ENCODE assay signal across 8 cellular contexts in the genomic region with DNA sequence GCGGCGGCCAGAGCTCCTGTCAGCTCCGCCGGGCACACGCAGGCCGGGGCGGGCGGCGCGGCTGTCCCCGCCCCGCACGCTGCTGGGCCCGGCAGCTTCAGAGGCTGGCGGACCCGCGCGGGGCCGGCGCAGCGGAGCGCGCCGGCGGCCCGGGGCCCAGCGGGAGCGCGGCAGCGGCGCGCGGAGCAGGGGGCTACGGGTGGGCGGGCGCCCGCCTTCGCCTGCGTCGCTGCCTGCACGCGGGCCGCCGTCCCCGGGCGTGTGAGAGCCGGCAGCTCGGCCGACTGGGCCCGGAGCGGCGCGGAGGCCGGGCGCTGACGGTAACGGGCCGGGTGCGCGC. TPM values are rescaled to one million over a fixed set of nuclear protein-coding genes. Genes with fewer than 3 reads are reported as not detected.
DNase-seq lines count a peak whose midpoint lies in the region; ATAC-seq and TF ChIP-seq lines count a peak whose summit lies in the region.

No MANE protein-coding gene starts in this region.

- H3K27ac Mint-ChIP-seq in GM23338 (no peak overlapping the region), osteocyte (ENCODE audit: unreplicated experiment) (no peak overlapping the region)

- ATAC-seq in GM23338 (no peak), right lobe of liver (no peak), GM19452 (IDR thresholded peaks at IDR 0.05; ENCODE audit: unreplicated experiment) (no peak)

- H3K9me2 ChIP-seq in GM23338 (ENCODE audit: insufficient read depth) = no peaks in the 10 kb centered on the region

- H3K4me1 Mint-ChIP-seq in GM23338 (peaks cover 15% of the 10 kb centered on the region), osteocyte (ENCODE audit: unreplicated experiment) (peaks cover 18% of the 10 kb centered on the region)

- H3K27me3 Mint-ChIP-seq in GM23338 (ENCODE audit: insufficient read depth, low read depth, poor library complexity) (peaks cover 24% of the 10 kb centered on the region), osteocyte (ENCODE audit: unreplicated experiment) (no peaks in the 10 kb centered on the region)

- peaks cover 24% of the 10 kb centered on the region for H3K27me3 ChIP-seq in GM23338 (ENCODE audit: insufficient read depth)
- H3K27me3 ChIP-seq in adrenal gland = no peaks in the 10 kb centered on the region
- H3K27me3 ChIP-seq in right lobe of liver = no peaks in the 10 kb centered on the region

- H2AFZ ChIP-seq in GM23338 = no peak overlapping the region; the same call in 1 of the 2 replicates

- H3K79me2 ChIP-seq in GM23338 (replicated peaks; ENCODE audit: insufficient read depth) = no peaks in the 10 kb centered on the region

- H3K9me3 ChIP-seq in adrenal gland (replicated peaks in 1 of 3) (no peaks in the 10 kb centered on the region), right lobe of liver (no peaks in the 10 kb centered on the region)

- H3K4me1 ChIP-seq in GM23338 (ENCODE audit: insufficient read depth) (peaks cover 18% of the 10 kb centered on the region), adrenal gland (replicated peaks in 1 of 2) (peaks cover 11 to 17% of the 10 kb centered on the region in 2 donors), right lobe of liver (peaks cover 0 to 13% (median 3%) of the 10 kb centered on the region in 4 donors)

- H3K36me3 Mint-ChIP-seq in GM23338 (ENCODE audit: low read depth) (peaks cover 11% of the 10 kb centered on the region), osteocyte (ENCODE audit: unreplicated experiment) (peaks cover 13% of the 10 kb centered on the region)

- H4K20me1 ChIP-seq in GM23338 (replicated peaks; ENCODE audit: insufficient read depth) = no peaks in the 10 kb centered on the region

- WGBS in adrenal gland, 4 donors = 1 to 2% (median 1%) methylated on average over 26 to 60 of the region's 60 CpGs; no CpG with 5 or more reads in 1 of the 4 donors
- 0% methylated on average over 7 of the region's 60 CpGs for WGBS in right lobe of liver (ENCODE audit: insufficient coverage, low coverage, low lambda C conversion rate, missing lambda C conversion rate)

- peaks cover 15% of the 10 kb centered on the region for H3F3A ChIP-seq in GM23338 (replicated peaks; ENCODE audit: low read depth)

- no peak for DNase-seq in GM23338 (ENCODE audit: low spot score)
- DNase-seq in adrenal gland = no peak
- no peak for DNase-seq in right lobe of liver
- no peak for DNase-seq in NCI-H1105 (lab: John Stamatoyannopoulos, UW)
- DNase-seq in osteocyte (ENCODE audit: extremely low spot score, unreplicated experiment) = no peak
- no peak for DNase-seq in pons (ENCODE audit: low spot score)

- peak overlapping the region; percentile 93 for H3K27ac ChIP-seq in 22Rv1
- H3K27ac ChIP-seq in GM23338 (ENCODE audit: low read depth) = no peak overlapping the region
- H3K27ac ChIP-seq in adrenal gland = peak overlapping the region; percentile 90 to 99 (median 95)
- H3K27ac ChIP-seq in right lobe of liver = peak overlapping the region; percentile 82 to 92 (median 84)

- peak overlapping the region; percentile 81 for H3K4me2 ChIP-seq in GM23338

- peak in 1 of 2 donors; percentile 59 for TF ChIP-seq POLR2A in adrenal gland (IDR thresholded peaks at IDR 0.05)
- no peak for TF ChIP-seq POLR2A in right lobe of liver (IDR thresholded peaks at IDR 0.05)

- H3K4me3 Mint-ChIP-seq in GM23338 (peak overlapping the region; percentile 86; the same call in 1 of the 3 replicates), osteocyte (ENCODE audit: unreplicated experiment) (no peak overlapping the region)

- intact Hi-C loops in adrenal gland (cut with DNase I) (no loop called here), right lobe of liver (cut with DNase I) (no loop called here)

- H3K4me3 ChIP-seq in GM23338 (peak overlapping the region; percentile 84), adrenal gland (peak overlapping the region in 3 of 4 donors; percentile 22 to 78 (median 70)), right lobe of liver (peak overlapping the region; percentile 52 to 68 (median 68))

- H3K36me3 ChIP-seq in GM23338 (ENCODE audit: insufficient read depth) (no peaks in the 10 kb centered on the region), adrenal gland (replicated peaks in 1 of 2) (peaks cover 0 to 28% of the 10 kb centered on the region in 2 donors), right lobe of liver (peaks cover 0 to 29% (median 15%) of the 10 kb centered on the region in 4 donors)

- H3K9me3 Mint-ChIP-seq in GM23338 (no peaks in the 10 kb centered on the region; the same call in 2 of the 3 replicates), osteocyte (ENCODE audit: unreplicated experiment) (no peaks in the 10 kb centered on the region)

- TF ChIP-seq CTCF in 22Rv1 (IDR thresholded peaks at IDR 0.05) (no peak), GM23338 (conservative IDR thresholded peaks at IDR 0.05; ENCODE audit: low read depth in 2 of 2) (no peak), adrenal gland (IDR thresholded peaks at IDR 0.05) (no peak), right lobe of liver (IDR thresholded peaks at IDR 0.05) (no peak), osteocyte (IDR thresholded peaks at IDR 0.05) (no peak)

TF ChIP-seq in GM23338, 12 proteins besides CTCF, POLR2A, EP300 and RAD21 (continues in another document):
- TF ChIP-seq EZH2phosphoT487 (IDR thresholded peaks at IDR 0.05; ENCODE audit: unreplicated experiment) = no peak
- TF ChIP-seq CREB1 (CRISPR knock-in tag; IDR thresholded peaks at IDR 0.05; ENCODE audit: low read depth) = no peak
- no peak for TF ChIP-seq STAT1 (IDR thresholded peaks at IDR 0.05; ENCODE audit: unreplicated experiment)
- TF ChIP-seq ZNF114 (CRISPR knock-in tag; IDR thresholded peaks at IDR 0.05) = no peak

RNA-seq across cellular contexts. Expression of a gene that starts 0.5 kb away (rescaled TPM):
- 3.5 and 17.1 TPM in 2 replicates for total RNA-seq in GM23338 (2014; rRNA removed; shearing (Covaris generic))
- 8.0 and 8.2 TPM in 2 replicates for polyA plus RNA-seq in GM23338 (2016; fragmentation: Nextera tagmentation; extraction: Ambion mirVana)
- total RNA-seq in adrenal gland = 10 to 100 TPM; 52.3 to 94.6 (median 68.5) TPM
- 10 to 100 TPM; 26.5 to 83.3 (median 46.2) TPM for polyA plus RNA-seq in adrenal gland
- total RNA-seq in right lobe of liver = 10 to 100 TPM; 41.4 to 91.6 (median 59.8) TPM
- total RNA-seq in osteocyte = 65.2 and 70.0 TPM in 2 replicates

RNA-seq across cellular contexts. Expression of a gene that starts 18.3 kb away (rescaled TPM):
- total RNA-seq in GM23338 (2014; rRNA removed; shearing (Covaris generic)) = 14.4 and 18.6 TPM in 2 replicates
- polyA plus RNA-seq in GM23338 (2016; fragmentation: Nextera tagmentation; extraction: Ambion mirVana) (2.7 and 3.1 TPM in 2 replicates), adrenal gland (10 to 100 TPM in 2 of 3 donors, 1 to 10 TPM in 1; 2.3 to 32.9 (median 19.5) TPM)
- total RNA-seq in adrenal gland (10 to 100 TPM; 15.3 to 82.3 (median 27.7) TPM), right lobe of liver (10 to 100 TPM; 11.5 to 36.5 (median 18.5) TPM), osteocyte (2.2 and 2.5 TPM in 2 replicates)

RNA-seq across cellular contexts. Expression of a gene that starts 29.7 kb away (rescaled TPM):
- total RNA-seq in GM23338 (2014; rRNA removed; shearing (Covaris generic)) = 9.1 and 19.0 TPM in 2 replicates
- polyA plus RNA-seq in GM23338 (2016; fragmentation: Nextera tagmentation; extraction: Ambion mirVana) = 16.0 and 17.4 TPM in 2 replicates
- 10 to 100 TPM; 14.6 to 40.2 (median 25.0) TPM for total RNA-seq in adrenal gland
- 10 to 100 TPM; 19.9 to 31.5 (median 30.4) TPM for polyA plus RNA-seq in adrenal gland
- 10 to 100 TPM in 4 of 6 experiments, 1 to 10 TPM in 2; 8.8 to 17.6 (median 11.5) TPM for total RNA-seq in right lobe of liver
- total RNA-seq in osteocyte = 9.5 and 11.4 TPM in 2 replicates

RNA-seq across cellular contexts. Expression of a gene that starts 32.5 kb away (rescaled TPM):
- 86.8 and 87.5 TPM in 2 replicates for total RNA-seq in GM23338 (2014; rRNA removed; shearing (Covaris generic))
- 35.9 and 40.2 TPM in 2 replicates for polyA plus RNA-seq in GM23338 (2016; fragmentation: Nextera tagmentation; extraction: Ambion mirVana)
- total RNA-seq in adrenal gland = 100 to 1,000 TPM in 1 of 8 donors, 10 to 100 TPM in 7; 32.2 to 114 (median 54.2) TPM
- polyA plus RNA-seq in adrenal gland = 10 to 100 TPM; 28.1 to 82.1 (median 71.1) TPM
- total RNA-seq in right lobe of liver = 10 to 100 TPM; 13.3 to 33.0 (median 25.4) TPM
- 83.0 and 83.5 TPM in 2 replicates for total RNA-seq in osteocyte

RNA-seq across cellular contexts. Expression of a gene that starts 34.2 kb away (rescaled TPM):
- total RNA-seq in GM23338 (2014; rRNA removed; shearing (Covaris generic)) = 15.7 and 20.9 TPM in 2 replicates
- polyA plus RNA-seq in GM23338 (2016; fragmentation: Nextera tagmentation; extraction: Ambion mirVana) = 6.3 and 7.4 TPM in 2 replicates
- total RNA-seq in adrenal gland = 100 to 1,000 TPM in 1 of 8 donors, 10 to 100 TPM in 7; 38.7 to 119 (median 50.0) TPM
- polyA plus RNA-seq in adrenal gland = 10 to 100 TPM; 11.5 to 29.3 (median 24.7) TPM
- 100 to 1,000 TPM; 122 to 232 (median 189) TPM for total RNA-seq in right lobe of liver
- total RNA-seq in osteocyte = 96.2 and 98.3 TPM in 2 replicates
